Comparison of ENCODE assay signal across 27 cellular contexts in the genomic region with DNA sequence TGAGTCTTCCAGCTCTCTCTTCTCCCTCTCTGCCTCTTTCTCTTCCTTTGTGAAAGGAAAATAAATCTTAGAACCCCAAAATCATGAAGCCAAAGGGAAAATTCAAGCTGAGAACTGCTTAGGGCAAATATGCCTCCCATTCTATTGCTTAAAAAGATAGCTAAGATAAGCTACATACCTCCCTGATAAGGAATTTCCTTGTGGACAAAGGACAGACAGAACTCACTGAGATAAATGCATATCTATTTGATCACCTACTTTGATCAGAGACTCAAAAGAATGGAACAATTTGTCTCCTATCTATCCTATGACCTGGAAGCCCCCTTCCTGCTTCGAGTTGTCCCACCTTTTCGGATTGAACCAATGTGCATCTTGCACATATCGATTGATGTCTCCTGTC.
DNase-seq lines count a peak whose midpoint lies in the region; ATAC-seq, FAIRE-seq and TF ChIP-seq lines count a peak whose summit lies in the region.
"Had no signal": no experiment of that assay in that cellular context is flagged by ENCODE, and none has a peak within 500 bp of the region (broad histone marks: within the 10 kb centered on the region; RNA-seq: fewer than 3 reads in every experiment).

No MANE protein-coding gene starts in this region.

- TF ChIP-seq CTCF in bronchial epithelial cell (IDR thresholded peaks at IDR 0.05; ENCODE audit: insufficient read depth, low read length, severe bottlenecking) (no peak), neural progenitor cell (IDR thresholded peaks at IDR 0.05) (no peak), mammary epithelial cell (conservative IDR thresholded peaks at IDR 0.05 in 1 of 2, IDR thresholded peaks at IDR 0.05 in 1 of 2; ENCODE audit: extremely low read depth in 1 of 2, insufficient read depth in 1 of 2, low read depth in 1 of 2, low read length in 2 of 2) (no peak)

- H3K4me3 ChIP-seq in bronchial epithelial cell (ENCODE audit: low read depth, low read length) (no peak overlapping the region), neural progenitor cell (no peak overlapping the region), mammary epithelial cell (replicated peaks in 1 of 3; ENCODE audit: insufficient read depth in 1 of 3, low read depth in 2 of 3, low read length in 3 of 3) (no peak overlapping the region)
- H3K4me3 ChIP-seq: BLaER1, GM12878 had no signal

- BruUV-seq in mammary epithelial cell (replicated peaks; lab: Mats Ljungman, UMichigan), result no TSS peak

- peaks cover 3% of the 10 kb centered on the region for H3K27me3 Mint-ChIP-seq in neural progenitor cell (ENCODE audit: insufficient read depth, low read depth)
- H3K27me3 Mint-ChIP-seq: CD4-positive, alpha-beta memory T cell had no signal

- peaks cover 35% of the 10 kb centered on the region for H3K4me1 Mint-ChIP-seq in neural progenitor cell
- H3K4me1 Mint-ChIP-seq: CD14-positive monocyte; CD4-positive, alpha-beta memory T cell; CD4-positive, CD25-positive, alpha-beta regulatory T cell; CD8-positive, alpha-beta memory T cell had no signal

- H3K4me1 ChIP-seq in neural progenitor cell, result peaks cover 17% of the 10 kb centered on the region
- no peaks in the 10 kb centered on the region for H3K4me1 ChIP-seq in mammary epithelial cell (ENCODE audit: insufficient read depth, low read length)
- H3K4me1 ChIP-seq: BE2C had no signal

- CTCF ChIA-PET in mammary epithelial cell (lab: Charles Lee; ENCODE audit: low non-redundant PET), result no interaction called here

- DNase-seq in bronchial epithelial cell (ENCODE audit: low read depth) (no peak), neural progenitor cell (ENCODE audit: low spot score) (no peak), NCI-H510A treated with DMSO at 0.1 percent for 48 hours (lab: John Stamatoyannopoulos, UW) (no peak), mammary epithelial cell (no peak)
- DNase-seq: 8988T; ACHN; BE2C; C1 segment of cervical spinal cord; CD4-positive, alpha-beta memory T cell; CD4-positive, CD25-positive, alpha-beta regulatory T cell; CD8-positive, alpha-beta memory T cell; COR-L47; DMS 273 treated with DMSO at 0.1 percent for 48 hours; DMS153; DMS53; DMS79; DND-41; EL; GDM1 had no signal

- intact Hi-C loops in mammary epithelial cell (cut with micrococcal nuclease), result no loop called here

- in situ Hi-C loops in mammary epithelial cell (cut with MboI; ENCODE audit: low sequenced_read_pairs in 2 of 2), result no loop called here

- H3K36me3 ChIP-seq in bronchial epithelial cell (ENCODE audit: control insufficient read depth, insufficient read depth, low read length) (no peaks in the 10 kb centered on the region), neural progenitor cell (no peaks in the 10 kb centered on the region), mammary epithelial cell (ENCODE audit: insufficient read depth, low read length) (no peaks in the 10 kb centered on the region)
- H3K36me3 ChIP-seq: BE2C, BLaER1 had no signal

- WGBS in mammary epithelial cell (ENCODE audit: low coverage, missing lambda C conversion rate), result 69% methylated on average over 3 of the region's 3 CpGs

- dilution Hi-C loops in mammary epithelial cell (cut with HindIII; ENCODE audit: low sequenced_read_pairs), result no loop called here

- H4K20me1 ChIP-seq in neural progenitor cell (ENCODE audit: low read depth) (no peaks in the 10 kb centered on the region), mammary epithelial cell (ENCODE audit: insufficient read depth, low read length) (no peaks in the 10 kb centered on the region)
- H4K20me1 ChIP-seq: BLaER1 had no signal

- no peaks in the 10 kb centered on the region for H3K79me2 ChIP-seq in neural progenitor cell (ENCODE audit: low read depth)
- no peaks in the 10 kb centered on the region for H3K79me2 ChIP-seq in mammary epithelial cell (ENCODE audit: insufficient read depth, low read length)

- FAIRE-seq in bronchial epithelial cell (lab: Jason Lieb, UNC), result peak; percentile 7
- FAIRE-seq: A204.1, GM12878, GM12892, GM18507, GM19239 had no signal

- H3K9me3 ChIP-seq in neural progenitor cell (ENCODE audit: low read depth), result no peaks in the 10 kb centered on the region
- no peaks in the 10 kb centered on the region for H3K9me3 ChIP-seq in mammary epithelial cell (replicated peaks; ENCODE audit: insufficient read depth, low read length)
- H3K9me3 ChIP-seq: BE2C, BLaER1 had no signal

- H3K9me3 Mint-ChIP-seq in neural progenitor cell, result no peaks in the 10 kb centered on the region

- H3F3A ChIP-seq in neural progenitor cell (ENCODE audit: low read depth), result no peaks in the 10 kb centered on the region

- H3K27me3 ChIP-seq in bronchial epithelial cell (ENCODE audit: control insufficient read depth, insufficient read depth, low read length), result no peaks in the 10 kb centered on the region
- no peaks in the 10 kb centered on the region for H3K27me3 ChIP-seq in neural progenitor cell
- peaks cover 2% of the 10 kb centered on the region for H3K27me3 ChIP-seq in mammary epithelial cell (ENCODE audit: insufficient read depth, low read length)
- H3K27me3 ChIP-seq: BE2C, BLaER1 had no signal

- H3K27ac Mint-ChIP-seq in neural progenitor cell, result peak overlapping the region; percentile 61
- H3K27ac Mint-ChIP-seq: CD14-positive monocyte; CD4-positive, alpha-beta memory T cell; CD4-positive, CD25-positive, alpha-beta regulatory T cell; CD8-positive, alpha-beta memory T cell had no signal

- H3K9ac ChIP-seq in neural progenitor cell (no peak overlapping the region), mammary epithelial cell (ENCODE audit: insufficient read depth, low read length) (no peak overlapping the region)
- H3K9ac ChIP-seq: BLaER1 had no signal

- H3K4me2 ChIP-seq in neural progenitor cell, result no peak overlapping the region
- no peak overlapping the region for H3K4me2 ChIP-seq in mammary epithelial cell (ENCODE audit: insufficient read depth, low read depth, low read length)
- H3K4me2 ChIP-seq: BLaER1 had no signal

- ATAC-seq in GM19455 (IDR thresholded peaks at IDR 0.05; ENCODE audit: unreplicated experiment), result no peak
- ATAC-seq: GM12878 had no signal

- H3K36me3 Mint-ChIP-seq in neural progenitor cell, result no peaks in the 10 kb centered on the region
- H3K36me3 Mint-ChIP-seq: CD14-positive monocyte; CD4-positive, alpha-beta memory T cell; CD4-positive, CD25-positive, alpha-beta regulatory T cell; CD8-positive, alpha-beta memory T cell had no signal

- no peak overlapping the region for H3K4me3 Mint-ChIP-seq in neural progenitor cell
- H3K4me3 Mint-ChIP-seq: CD14-positive monocyte; CD4-positive, alpha-beta memory T cell; CD4-positive, CD25-positive, alpha-beta regulatory T cell; CD8-positive, alpha-beta memory T cell had no signal

- H2AFZ ChIP-seq in neural progenitor cell (replicated peaks) (peak overlapping the region; percentile 64), mammary epithelial cell (ENCODE audit: low read depth, low read length) (no peak overlapping the region)

- H3K27ac ChIP-seq in neural progenitor cell (no peak overlapping the region), mammary epithelial cell (ENCODE audit: insufficient read depth, low read depth, low read length) (no peak overlapping the region)
- H3K27ac ChIP-seq: BLaER1 had no signal
